Comparison of ENCODE assay signal across 1 cellular context in genomic region chr14:30621954-30622830, GRCh38.
TF ChIP-seq lines count a peak whose summit lies in the region.

SCFD1 (plus strand) TSS chr14:30622319; CDS start chr14:30622339, 20 bp downstream.

TF ChIP-seq in GM12878, 131 proteins besides CTCF, POLR2A, EP300 and RAD21 (continued from another document):
- TF ChIP-seq ZNF687 (IDR thresholded peaks at IDR 0.05) (peak; percentile 73), MLLT1 (IDR thresholded peaks at IDR 0.05) (peak; percentile 69; the same call in 1 of the 2 replicates), REST (IDR thresholded peaks at IDR 0.05; ENCODE audit: low read depth, low read length) (peak; percentile 35; the same call in 1 of the 2 replicates)
TF ChIP-seq in GM12878: peak in this region for 59.
